ENCODE assay signal across 19 cellular contexts in the genomic region with DNA sequence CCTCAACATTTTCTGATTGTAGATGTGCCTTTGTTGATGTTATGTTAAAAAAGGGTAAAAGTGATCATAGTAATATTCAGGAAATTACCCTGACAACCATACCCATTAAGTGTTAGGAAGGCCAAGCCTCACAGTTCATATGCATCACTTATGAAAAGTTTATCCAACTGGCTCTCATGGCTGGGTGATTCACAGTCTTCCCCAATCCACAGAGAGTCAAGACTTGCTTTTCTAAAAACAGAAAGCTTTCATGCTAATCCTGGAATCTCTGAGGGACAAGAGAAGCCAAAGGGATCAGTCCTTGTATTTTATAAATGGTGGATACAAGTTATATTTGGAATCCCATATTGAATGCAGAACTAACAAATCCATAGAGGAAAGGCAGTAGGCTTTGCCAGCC.
"Had no signal": no experiment of that assay in that cellular context is flagged by ENCODE, and none has a peak within 500 bp of the region (broad histone marks: within the 10 kb centered on the region; RNA-seq: fewer than 3 reads in every experiment).

No MANE protein-coding gene starts in this region.

- H3K27ac ChIP-seq: body of pancreas, epithelial cell of prostate, gastroesophageal sphincter, heart right ventricle, spleen, tibial artery had no signal

- DNase-seq: activated CD4-positive, alpha-beta memory T cell treated with anti-CD3 and anti-CD28 coated beads for 36 hours; activated CD4-positive, alpha-beta T cell treated with anti-CD3 and anti-CD28 coated beads for 36 hours; activated naive CD4-positive, alpha-beta T cell; activated naive CD8-positive, alpha-beta T cell treated with anti-CD3 and anti-CD28 coated beads, Interleukin-2, amount 10 ng/mL, durations not matched to agents 7 days and 5 days; activated T-cell treated with anti-CD3 and anti-CD28 coated beads for 4 hours; body of pancreas; caudate nucleus; heart right ventricle; immature natural killer cell; spleen; stimulated activated CD8-positive, alpha-beta memory T cell treated with anti-CD3 and anti-CD28 coated beads, Interleukin-4, amount 100 ng/mL, for 48 hours; stimulated activated naive CD4-positive, alpha-beta T cell; substantia nigra; tibial artery had no signal

- H3K27me3 ChIP-seq: body of pancreas, gastroesophageal sphincter, heart right ventricle, spleen, tibial artery had no signal

- H3K9me3 ChIP-seq: body of pancreas, gastroesophageal sphincter, heart right ventricle, spleen, tibial artery had no signal

- H3K36me3 ChIP-seq: gastroesophageal sphincter, heart right ventricle, spleen, tibial artery had no signal

- H3K4me3 ChIP-seq: body of pancreas, gastroesophageal sphincter, heart right ventricle, spleen, tibial artery had no signal

- ATAC-seq: activated CD4-positive, alpha-beta T cell treated with anti-CD3 and anti-CD28 coated beads for 36 hours; activated T-helper 17 cell treated with anti-CD3 and anti-CD28 coated beads, Interleukin-2, amount 50 U/mL, for 72 hours; body of pancreas; gastroesophageal sphincter; heart right ventricle; sciatic nerve; WTC11 had no signal
